Comparison of ENCODE assay signal across 8 cellular contexts in genomic region chr4:89838005-89838404, GRCh38. TPM values are rescaled to one million over a fixed set of nuclear protein-coding genes. Genes with fewer than 3 reads are reported as not detected.
DNase-seq lines count a peak whose midpoint lies in the region; ATAC-seq, FAIRE-seq and TF ChIP-seq lines count a peak whose summit lies in the region.

No MANE protein-coding gene starts in this region.

- no peak for TF ChIP-seq POLR2A in tibial nerve (IDR thresholded peaks at IDR 0.05)

- H3K9me3 Mint-ChIP-seq in CD14-positive monocyte (no peaks in the 10 kb centered on the region), HFFc6 (no peaks in the 10 kb centered on the region)

- DNase-seq in CD14-positive monocyte (ENCODE audit: low spot score) (no peak), HFFc6 (no peak), ascending aorta (ENCODE audit: low spot score in 2 of 2) (no peak), kidney (no peak), tibial nerve (ENCODE audit: low spot score in 2 of 2) (no peak), HuH-7 (ENCODE audit: low spot score) (no peak), D721Med (ENCODE audit: insufficient read length, low spot score) (no peak), left colon (no peak)

- H3K27me3 ChIP-seq in ascending aorta (no peaks in the 10 kb centered on the region), tibial nerve (peaks cover 0 to 18% of the 10 kb centered on the region in 2 donors)

- 2 to 4% methylated on average over 9 of the region's 9 CpGs for WGBS in tibial nerve, 2 donors

- peak overlapping the region in 3 of 7 donors; percentile 15 to 68 (median 63) for H3K27ac Mint-ChIP-seq in CD14-positive monocyte
- H3K27ac Mint-ChIP-seq in HFFc6 = no peak overlapping the region

- FAIRE-seq in kidney (lab: Jason Lieb, UNC) (no peak), D721Med (lab: Jason Lieb, UNC) (no peak)

- no peak for TF ChIP-seq CTCF in CD14-positive monocyte (IDR thresholded peaks at IDR 0.05)
- TF ChIP-seq CTCF in HFFc6 (IDR thresholded peaks at IDR 0.05) = no peak
- TF ChIP-seq CTCF in ascending aorta (IDR thresholded peaks at IDR 0.05) = no peak
- no peak for TF ChIP-seq CTCF in kidney (IDR thresholded peaks at IDR 0.05; ENCODE audit: borderline replicate concordance, extremely low read depth, insufficient read depth)
- TF ChIP-seq CTCF in tibial nerve (IDR thresholded peaks at IDR 0.05) = no peak
- TF ChIP-seq CTCF in D721Med (IDR thresholded peaks at IDR 0.05; ENCODE audit: insufficient read depth, missing control alignments) = no peak

- H3K36me3 ChIP-seq in ascending aorta = no peaks in the 10 kb centered on the region
- H3K36me3 ChIP-seq in kidney (ENCODE audit: control insufficient read depth in 1 of 2, insufficient read depth in 2 of 2, low read length in 2 of 2) = no peaks in the 10 kb centered on the region
- H3K36me3 ChIP-seq in tibial nerve = no peaks in the 10 kb centered on the region

- H3K4me3 Mint-ChIP-seq in CD14-positive monocyte = peak overlapping the region; percentile 91 to 96
- peak overlapping the region; percentile 81; the same call in 1 of the 2 replicates for H3K4me3 Mint-ChIP-seq in HFFc6

- H3K4me1 ChIP-seq in ascending aorta = no peaks in the 10 kb centered on the region
- H3K4me1 ChIP-seq in kidney (ENCODE audit: control insufficient read depth in 1 of 2, insufficient read depth in 1 of 2, low read depth in 1 of 2, low read length in 2 of 2) = no peaks in the 10 kb centered on the region
- H3K4me1 ChIP-seq in tibial nerve = peaks cover 0 to 21% (median 3%) of the 10 kb centered on the region in 4 donors

- H3K27me3 Mint-ChIP-seq in CD14-positive monocyte (ENCODE audit: low read depth in 3 of 3) (peaks cover 11 to 15% (median 13%) of the 10 kb centered on the region in 3 donors), HFFc6 (ENCODE audit: insufficient read depth) (peaks cover 20% of the 10 kb centered on the region; the same call in 1 of the 2 replicates)

- peak overlapping the region; percentile 46 to 68 for H3K4me3 ChIP-seq in ascending aorta
- peak overlapping the region; percentile 18 to 63 for H3K4me3 ChIP-seq in kidney (ENCODE audit: low read length in 2 of 2)
- H3K4me3 ChIP-seq in tibial nerve = peak overlapping the region; percentile 54 to 77 (median 66)

- intact Hi-C loops in CD14-positive monocyte (cut with micrococcal nuclease) (loop anchor here in 1 of 2 donors (5.0 kb wide), 1 partner anchor 726 kb away; the partner anchor contains the start of gene TIGD2), ascending aorta (cut with DNase I) (no loop called here), kidney (cut with DNase I) (no loop called here), left colon (cut with DNase I, micrococcal nuclease) (no loop called here)

- no peak overlapping the region for H3K9ac ChIP-seq in kidney (ENCODE audit: low read length in 2 of 2)

- TF ChIP-seq EP300 in tibial nerve (IDR thresholded peaks at IDR 0.05) = no peak

- no peaks in the 10 kb centered on the region for H3K9me3 ChIP-seq in ascending aorta
- no peaks in the 10 kb centered on the region for H3K9me3 ChIP-seq in kidney (ENCODE audit: control insufficient read depth in 1 of 2, low read length in 2 of 2)
- H3K9me3 ChIP-seq in tibial nerve = no peaks in the 10 kb centered on the region

- H3K4me1 Mint-ChIP-seq in CD14-positive monocyte = peaks cover 28% of the 10 kb centered on the region
- H3K4me1 Mint-ChIP-seq in HFFc6 (ENCODE audit: low read depth) = peaks cover 8% of the 10 kb centered on the region

- H3K27ac ChIP-seq in ascending aorta (no peak overlapping the region), kidney (ENCODE audit: low read depth in 2 of 2, low read length in 2 of 2) (no peak overlapping the region), tibial nerve (peak overlapping the region in 3 of 4 donors; percentile 67 to 92 (median 90))

- H3K36me3 Mint-ChIP-seq in CD14-positive monocyte (peaks cover 13 to 14% of the 10 kb centered on the region in 2 donors), HFFc6 (ENCODE audit: low read depth) (no peaks in the 10 kb centered on the region)

- no peak for ATAC-seq in left colon

RNA-seq across cellular contexts. Expression of gene SNCA, which starts 1.0 kb away (rescaled TPM):
- polyA plus RNA-seq in CD14-positive monocyte (10 to 100 TPM; 24.3 to 39.4 TPM), kidney (ENCODE audit: insufficient read depth, low read depth, low replicate concordance) (17.1 TPM)
- under 1 TPM in 4 of 6 experiments, not detected in 2; 0.30 to 0.43 (median 0.38) TPM for total RNA-seq in HFFc6 (2021; fragmentation: NEBNext Ultra II Directional; extraction: Animal tissue kit (Norgen Biotek cat#: 25700))
- total RNA-seq in ascending aorta (not detected), kidney (8.4 TPM), tibial nerve (100 to 1,000 TPM in 1 of 4 donors, 10 to 100 TPM in 3; 46.5 to 150 (median 79.0) TPM), left colon (1 to 10 TPM; 1.4 to 3.9 TPM)

RNA-seq across cellular contexts. Expression of gene MMRN1, which starts 56.6 kb away (rescaled TPM):
- polyA plus RNA-seq in CD14-positive monocyte (under 1 TPM in 1 of 2 donors, not detected in 1; 0.07 TPM), kidney (ENCODE audit: insufficient read depth, low read depth, low replicate concordance) (0.62 TPM)
- not detected for total RNA-seq in HFFc6 (2021; fragmentation: NEBNext Ultra II Directional; extraction: Animal tissue kit (Norgen Biotek cat#: 25700))
- total RNA-seq in ascending aorta (109 TPM), kidney (28.9 TPM), tibial nerve (10 to 100 TPM; 12.0 to 50.1 (median 22.9) TPM), left colon (10 to 100 TPM; 13.1 to 14.0 TPM)

Comparison
In these comparisons a context has a peak if more than half of its experiments do, and no peak if none do; other contexts are left out.
1. H3K27ac ChIP-seq: peak in tibial nerve (3 of 4); none in ascending aorta (0 of 2) and kidney (0 of 2).
2. RNA of gene MMRN1, which starts 56.6 kb away (total RNA-seq): 109 TPM in ascending aorta (single experiment), 12.0 to 50.1 TPM in tibial nerve, 28.9 TPM in kidney (single experiment) and 13.1 to 14.0 TPM in left colon; not detected in HFFc6; every median in the first group is over 10 times any median in the second.
3. Peak in every context shown above with its lines, with median percentiles within 50 percentile points of each other: H3K4me3 ChIP-seq.